In genomic region chr14:71117839-71118743, GRCh38 we compare ENCODE assay signal across 9 cellular contexts.
DNase-seq lines count a peak whose midpoint lies in the region; ATAC-seq and TF ChIP-seq lines count a peak whose summit lies in the region.
"Had no signal": no experiment of that assay in that cellular context is flagged by ENCODE, and none has a peak within 500 bp of the region (broad histone marks: within the 10 kb centered on the region; RNA-seq: fewer than 3 reads in every experiment).

No MANE protein-coding gene starts in this region.

- no peaks in the 10 kb centered on the region for H3K27me3 Mint-ChIP-seq in activated naive CD8-positive, alpha-beta T cell treated with anti-CD3 and anti-CD28 coated beads for 36 hours

- TF ChIP-seq CTCF in AG04449 (IDR thresholded peaks at IDR 0.05; ENCODE audit: insufficient read depth, low read length, missing control alignments) = no peak
- TF ChIP-seq CTCF in gastroesophageal sphincter (IDR thresholded peaks at IDR 0.05) = no peak
- TF ChIP-seq CTCF in heart right ventricle (IDR thresholded peaks at IDR 0.05) = no peak

- H3K4me1 ChIP-seq in gastroesophageal sphincter (no peaks in the 10 kb centered on the region), heart right ventricle (no peaks in the 10 kb centered on the region)

- H3K4me3 Mint-ChIP-seq in activated naive CD8-positive, alpha-beta T cell treated with anti-CD3 and anti-CD28 coated beads for 36 hours = no peak overlapping the region

- no peak for TF ChIP-seq POLR2A in gastroesophageal sphincter (IDR thresholded peaks at IDR 0.05)

- intact Hi-C loops in heart right ventricle (cut with DNase I) = no loop called here

- CTCF ChIA-PET in AG04449 (lab: Yijun Ruan, JAX) = interaction anchor here (0.9 to 2.5 kb wide), 7 partner anchors 11 to 632 kb away, joined by 3 to 20 read pairs (median 3); no protein-coding TSS in a partner anchor

- DNase-seq in AG04449 (ENCODE audit: low read depth, low spot score) (peak; percentile 84), HPDE6-E6E7 (ENCODE audit: extremely low spot score) (peak; percentile 86), left kidney (ENCODE audit: low read depth, low spot score) (peak; percentile 24), kidney glomerular epithelial cell (lab: John Stamatoyannopoulos, UW) (no peak), heart right ventricle (no peak)
- no peak for DNase-seq in activated naive CD8-positive, alpha-beta T cell treated with anti-CD3 and anti-CD28 coated beads for 36 hours
- DNase-seq in stimulated activated CD4-positive, alpha-beta T cell treated with anti-CD3 and anti-CD28 coated beads, Interleukin-2, amount 100 ng/mL, for 48 hours = no peak
- DNase-seq: DMS53 had no signal

- H3K9me3 Mint-ChIP-seq in activated naive CD8-positive, alpha-beta T cell treated with anti-CD3 and anti-CD28 coated beads for 36 hours = no peaks in the 10 kb centered on the region

- H3K4me1 Mint-ChIP-seq in activated naive CD8-positive, alpha-beta T cell treated with anti-CD3 and anti-CD28 coated beads for 36 hours = peaks cover 20% of the 10 kb centered on the region

- POLR2A ChIA-PET in AG04449 (lab: Yijun Ruan, JAX) = interaction anchor here (0.7 kb wide), 1 partner anchor 418 kb away, joined by 3 read pairs; no protein-coding TSS in a partner anchor

- H3K36me3 Mint-ChIP-seq in activated naive CD8-positive, alpha-beta T cell treated with anti-CD3 and anti-CD28 coated beads for 36 hours = peaks cover 1% of the 10 kb centered on the region

- H3K27me3 ChIP-seq in gastroesophageal sphincter (no peaks in the 10 kb centered on the region), heart right ventricle (no peaks in the 10 kb centered on the region)

- ATAC-seq in gastroesophageal sphincter (no peak), heart right ventricle (no peak)

- TF ChIP-seq EP300 in gastroesophageal sphincter (IDR thresholded peaks at IDR 0.05) = no peak

- no peak overlapping the region for H3K27ac ChIP-seq in gastroesophageal sphincter
- peak overlapping the region in 1 of 10 donors; percentile 67 for H3K27ac ChIP-seq in heart right ventricle

- WGBS in gastroesophageal sphincter (ENCODE audit: low coverage in 1 of 2), 2 donors = 83 to 86% methylated on average over 8 to 10 of the region's 10 CpGs
- WGBS in heart right ventricle, 2 donors = 86 to 91% methylated on average over 10 of the region's 10 CpGs

- peak overlapping the region; percentile 72 for H3K27ac Mint-ChIP-seq in activated naive CD8-positive, alpha-beta T cell treated with anti-CD3 and anti-CD28 coated beads for 36 hours

- H3K36me3 ChIP-seq in gastroesophageal sphincter (no peaks in the 10 kb centered on the region), heart right ventricle (peaks cover 0 to 44% (median 0%) of the 10 kb centered on the region in 9 donors)

- no peak overlapping the region for H3K4me3 ChIP-seq in AG04449 (ENCODE audit: low read depth, low read length)
- no peak overlapping the region for H3K4me3 ChIP-seq in gastroesophageal sphincter
- H3K4me3 ChIP-seq in heart right ventricle = no peak overlapping the region

- H3K9me3 ChIP-seq in gastroesophageal sphincter (peaks cover 0 to 9% (median 0%) of the 10 kb centered on the region in 3 donors), heart right ventricle (peaks cover 0 to 10% (median 0%) of the 10 kb centered on the region in 11 donors)

Comparison
In these comparisons a context has a peak if more than half of its experiments do, and no peak if none do; other contexts are left out.
1. DNase-seq: peak in AG04449 (single experiment), HPDE6-E6E7 (single experiment) and left kidney (single experiment); none in activated naive CD8-positive, alpha-beta T cell treated with anti-CD3 and anti-CD28 coated beads for 36 hours (single experiment), kidney glomerular epithelial cell (single experiment), stimulated activated CD4-positive, alpha-beta T cell treated with anti-CD3 and anti-CD28 coated beads, Interleukin-2, amount 100 ng/mL, for 48 hours (0 of 2) and heart right ventricle (0 of 2).